ENCODE assay signal across 32 cellular contexts in genomic region chr7:28792858-28793257, GRCh38.
A peak's percentile ranks its signal among the peaks of the same experiment; 100 is the strongest.
DNase-seq lines count a peak whose midpoint lies in the region; ATAC-seq and TF ChIP-seq lines count a peak whose summit lies in the region.
"Had no signal": no experiment of that assay in that cellular context is flagged by ENCODE, and none has a peak within 500 bp of the region (broad histone marks: within the 10 kb centered on the region; RNA-seq: fewer than 3 reads in every experiment).

No MANE protein-coding gene starts in this region.

- no peak overlapping the region for H2BK120ac ChIP-seq in trophoblast cell (ENCODE audit: insufficient read depth, low read length, poor library complexity)

- no peak overlapping the region for H3K18ac ChIP-seq in trophoblast cell (ENCODE audit: low read length)

- H3K23ac ChIP-seq in trophoblast cell (ENCODE audit: low read length): no peak overlapping the region

- H3K9ac ChIP-seq in trophoblast cell (ENCODE audit: low read length): no peak overlapping the region
- H3K9ac ChIP-seq: parathyroid adenoma had no signal

- H3K4me1 Mint-ChIP-seq in mesothelial cell of epicardium: no peaks in the 10 kb centered on the region
- H3K4me1 Mint-ChIP-seq: CD8-positive, alpha-beta memory T cell had no signal

- no peak overlapping the region for H4K12ac ChIP-seq in trophoblast cell (ENCODE audit: low read depth, low read length)

- H3K4me1 ChIP-seq in trophoblast cell (ENCODE audit: control insufficient read depth in 1 of 2, insufficient read depth in 2 of 2, low read length in 2 of 2): peaks cover 2% of the 10 kb centered on the region in 2 experiments
- H3K4me1 ChIP-seq: esophagus squamous epithelium, foreskin keratinocyte, parathyroid adenoma, SJSA1, suprapubic skin, upper lobe of right lung had no signal

- H3K4me3 Mint-ChIP-seq in mesothelial cell of epicardium: no peak overlapping the region
- H3K4me3 Mint-ChIP-seq: activated naive CD8-positive, alpha-beta T cell; CD8-positive, alpha-beta memory T cell had no signal

- no CpG with 5 or more reads among the region's 2 CpGs for WGBS in trophoblast cell (ENCODE audit: extremely low coverage, insufficient coverage, insufficient read length)

- H2AK5ac ChIP-seq in trophoblast cell (ENCODE audit: low read length): no peak overlapping the region

- no peak overlapping the region for H4K91ac ChIP-seq in trophoblast cell (ENCODE audit: low read depth, low read length)

- no peaks in the 10 kb centered on the region for H3K9me3 ChIP-seq in trophoblast cell (ENCODE audit: insufficient read depth, low read depth, low read length)
- H3K9me3 ChIP-seq: BE2C, esophagus squamous epithelium, heart left ventricle, SJSA1, suprapubic skin, upper lobe of right lung had no signal

- H3K14ac ChIP-seq in trophoblast cell (ENCODE audit: low read length): no peak overlapping the region

- H3K27ac ChIP-seq in trophoblast cell (ENCODE audit: low read depth, low read length): no peak overlapping the region
- H3K27ac ChIP-seq: esophagus squamous epithelium, foreskin keratinocyte, heart left ventricle, parathyroid adenoma, SJSA1, suprapubic skin, upper lobe of right lung, WERI-Rb-1 had no signal

- TF ChIP-seq CTCF in GM13976 (IDR thresholded peaks at IDR 0.05; ENCODE audit: borderline replicate concordance, control extremely low read depth, extremely low read depth, insufficient read depth, missing control alignments): no peak
- TF ChIP-seq CTCF in mesothelial cell of epicardium (IDR thresholded peaks at IDR 0.05; ENCODE audit: unreplicated experiment): no peak

- no peak overlapping the region for H3K4me2 ChIP-seq in trophoblast cell (ENCODE audit: low read length)

- H2AFZ ChIP-seq in trophoblast cell (ENCODE audit: insufficient read depth, low read length, poor library complexity): no peak overlapping the region
- H2AFZ ChIP-seq: parathyroid adenoma had no signal

- no peaks in the 10 kb centered on the region for H3K79me2 ChIP-seq in trophoblast cell (ENCODE audit: control insufficient read depth, insufficient read depth, low read length, poor library complexity)
- H3K79me2 ChIP-seq: parathyroid adenoma had no signal

- H3K9me3 Mint-ChIP-seq in mesothelial cell of epicardium: peaks cover 6% of the 10 kb centered on the region

- no peak overlapping the region for H2BK5ac ChIP-seq in trophoblast cell (ENCODE audit: low read depth, low read length, poor library complexity)

- ATAC-seq in GM21723 (IDR thresholded peaks at IDR 0.05; ENCODE audit: unreplicated experiment) (peak; percentile 51), HG03175 (IDR thresholded peaks at IDR 0.05; ENCODE audit: unreplicated experiment) (peak; percentile 56)
- ATAC-seq: foreskin keratinocyte, HCT116, upper lobe of right lung had no signal

- H3K4ac ChIP-seq in trophoblast cell (ENCODE audit: low read depth, low read length): no peak overlapping the region

- H3K27me3 ChIP-seq in trophoblast cell (ENCODE audit: insufficient read depth, low read length): no peaks in the 10 kb centered on the region
- H3K27me3 ChIP-seq: BE2C, esophagus squamous epithelium, foreskin keratinocyte, heart left ventricle, SJSA1, suprapubic skin, upper lobe of right lung had no signal

- H4K8ac ChIP-seq in trophoblast cell (ENCODE audit: low read depth, low read length): no peak overlapping the region

- in situ Hi-C loops in GM13976 (cut with MboI; ENCODE audit: low sequenced_read_pairs, unreplicated experiment): no loop called here

- H3K36me3 ChIP-seq in trophoblast cell (ENCODE audit: control insufficient read depth in 1 of 2, insufficient read depth in 2 of 2, low read length in 2 of 2): no peaks in the 10 kb centered on the region
- H3K36me3 ChIP-seq: BE2C, esophagus squamous epithelium, heart left ventricle, SJSA1, suprapubic skin, upper lobe of right lung, WERI-Rb-1 had no signal

- H3K36me3 Mint-ChIP-seq in mesothelial cell of epicardium: no peaks in the 10 kb centered on the region
- H3K36me3 Mint-ChIP-seq: activated naive CD8-positive, alpha-beta T cell; CD8-positive, alpha-beta memory T cell had no signal

- no peaks in the 10 kb centered on the region for H3K79me1 ChIP-seq in trophoblast cell (ENCODE audit: low read length)

- H3K4me3 ChIP-seq in trophoblast cell (ENCODE audit: low read depth, low read length): no peak overlapping the region
- H3K4me3 ChIP-seq: esophagus squamous epithelium, heart left ventricle, SJSA1, suprapubic skin, upper lobe of right lung had no signal

- no peak overlapping the region for H3K27ac Mint-ChIP-seq in mesothelial cell of epicardium
- H3K27ac Mint-ChIP-seq: activated naive CD8-positive, alpha-beta T cell had no signal

- DNase-seq in GM13976 (ENCODE audit: low spot score): peak; percentile 35
- no peak for DNase-seq in trophoblast cell
- no peak for DNase-seq in Ammon's horn (ENCODE audit: low spot score)
- DNase-seq in stimulated activated naive CD4-positive, alpha-beta T cell treated with Interleukin-2 at 50 U/mL for 16 hours (lab: John Stamatoyannopoulos, UW): no peak
- no peak for DNase-seq in mesothelial cell of epicardium (ENCODE audit: low spot score in 2 of 2, unreplicated experiment in 2 of 2)
- DNase-seq: ACHN; activated CD4-positive, alpha-beta T cell treated with anti-CD3 and anti-CD28 coated beads for 48 hours; activated CD8-positive, alpha-beta memory T cell treated with anti-CD3 and anti-CD28 coated beads for 24 hours; activated effector memory CD4-positive, alpha-beta T cell treated with anti-CD3 and anti-CD28 coated beads, Interleukin-2, amount 50 U/mL, for 16 hours; activated T-cell treated with anti-CD3 and anti-CD28 coated beads, Interleukin-2, amount 50 U/mL, for 1 hour; CD8-positive, alpha-beta memory T cell; esophagus squamous epithelium; foreskin keratinocyte; NCI-H1436 treated with DMSO at 0.1 percent for 48 hours; NCI-H2107; NCI-H446 treated with DMSO at 0.1 percent for 48 hours; NCI-H82; RPMI8226; small intestine; stimulated activated naive CD4-positive, alpha-beta T cell; T1000; upper lobe of right lung; WERI-Rb-1 had no signal

- H2BK12ac ChIP-seq in trophoblast cell (ENCODE audit: low read length): peak overlapping the region; percentile 27

- peaks cover 3% of the 10 kb centered on the region for H3K27me3 Mint-ChIP-seq in mesothelial cell of epicardium (ENCODE audit: low read depth)
